In genomic region chr12:101876861-101877815, GRCh38 we compare ENCODE assay signal across 1 cellular context.
TF ChIP-seq lines count a peak whose summit lies in the region.

Gene DRAM1, plus strand, starts transcription at chr12:101877580. Its CDS starts 210 bp downstream, at chr12:101877790.

TF ChIP-seq in GM12878, 131 proteins besides CTCF, POLR2A, EP300 and RAD21 (continued from another document):
- TF ChIP-seq ZNF687 (IDR thresholded peaks at IDR 0.05), result peak; percentile 96
- no peak for TF ChIP-seq SMAD1 (IDR thresholded peaks at IDR 0.05; ENCODE audit: low read depth, partially characterized antibody)
- peak; percentile 54; the same call in 1 of the 2 replicates for TF ChIP-seq YY1 (IDR thresholded peaks at IDR 0.05; ENCODE audit: low read depth, low read length)
- no peak for TF ChIP-seq CBX3 (IDR thresholded peaks at IDR 0.05; ENCODE audit: borderline replicate concordance, low read depth)
- peak; percentile 46; the same call in 1 of the 2 replicates for TF ChIP-seq RELB (IDR thresholded peaks at IDR 0.05; ENCODE audit: low read depth)
- no peak; the same call in 1 of the 2 replicates for TF ChIP-seq SIN3A (IDR thresholded peaks at IDR 0.05; ENCODE audit: low read depth, low read length)
